In the genomic region with DNA sequence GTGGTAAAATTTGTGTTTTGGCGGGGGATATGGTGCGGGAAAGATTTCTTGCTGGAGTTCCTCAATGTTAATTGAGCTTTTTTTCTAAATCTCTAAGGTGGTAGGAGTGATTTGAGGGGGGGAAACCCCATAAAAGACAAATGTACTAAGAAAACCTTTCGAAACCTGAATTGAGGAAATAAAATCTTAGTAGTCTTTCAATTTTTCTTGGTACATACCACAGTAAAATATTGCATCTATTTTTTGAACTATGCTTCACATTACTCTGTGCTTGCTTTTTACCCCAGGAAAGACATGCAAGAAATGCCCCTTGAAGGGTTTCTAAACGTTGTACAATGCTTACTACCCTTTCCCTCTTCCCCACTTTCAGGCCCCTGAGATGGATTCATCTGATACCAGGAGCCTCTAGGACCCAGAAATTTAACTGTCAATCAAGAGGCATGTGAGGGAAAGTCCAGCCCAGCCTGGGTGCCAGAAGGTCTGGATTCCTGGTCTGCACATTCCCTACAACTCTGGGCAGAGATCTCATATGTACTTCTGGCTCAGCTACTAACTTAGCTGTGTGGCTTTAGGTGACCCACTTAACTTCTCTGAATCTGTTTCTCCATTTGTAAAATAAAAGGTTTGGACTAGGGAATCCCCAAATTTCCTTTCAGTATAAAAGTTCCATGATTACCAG, we compare ENCODE assay signal across 8 cellular contexts. TPM values are rescaled to one million over a fixed set of nuclear protein-coding genes. Genes with fewer than 3 reads are reported as not detected.
DNase-seq lines count a peak whose midpoint lies in the region; ATAC-seq, FAIRE-seq and TF ChIP-seq lines count a peak whose summit lies in the region.

No MANE protein-coding gene starts in this region.

- no peaks in the 10 kb centered on the region for H3K36me3 Mint-ChIP-seq in neural progenitor cell

- peak overlapping the region; percentile 64 for H3K27ac Mint-ChIP-seq in neural progenitor cell

- H3K27me3 ChIP-seq in ascending aorta (no peaks in the 10 kb centered on the region), neural progenitor cell (no peaks in the 10 kb centered on the region)

- TF ChIP-seq CTCF in ascending aorta (IDR thresholded peaks at IDR 0.05) (no peak), neural progenitor cell (IDR thresholded peaks at IDR 0.05) (no peak)

- no peaks in the 10 kb centered on the region for H3K9me3 ChIP-seq in ascending aorta
- no peaks in the 10 kb centered on the region for H3K9me3 ChIP-seq in neural progenitor cell (ENCODE audit: low read depth)

- H3K27me3 Mint-ChIP-seq in neural progenitor cell (ENCODE audit: insufficient read depth, low read depth), result peaks cover 2% of the 10 kb centered on the region

- H2AFZ ChIP-seq in neural progenitor cell (replicated peaks), result peak overlapping the region; percentile 8

- H3F3A ChIP-seq in neural progenitor cell (ENCODE audit: low read depth), result peaks cover 6% of the 10 kb centered on the region

- H3K79me2 ChIP-seq in neural progenitor cell (ENCODE audit: low read depth), result no peaks in the 10 kb centered on the region

- H3K4me2 ChIP-seq in neural progenitor cell, result peak overlapping the region; percentile 22

- H3K9ac ChIP-seq in neural progenitor cell, result no peak overlapping the region

- peaks cover 51% of the 10 kb centered on the region for H3K4me1 Mint-ChIP-seq in neural progenitor cell

- H3K4me3 ChIP-seq in ascending aorta (no peak overlapping the region), neural progenitor cell (no peak overlapping the region)

- H4K20me1 ChIP-seq in neural progenitor cell (ENCODE audit: low read depth), result no peaks in the 10 kb centered on the region

- FAIRE-seq in HTR-8/SVneo (lab: Jason Lieb, UNC), result no peak

- H3K9me3 Mint-ChIP-seq in neural progenitor cell, result no peaks in the 10 kb centered on the region

- H3K36me3 ChIP-seq in ascending aorta (no peaks in the 10 kb centered on the region), neural progenitor cell (no peaks in the 10 kb centered on the region)

- no peak overlapping the region for H3K4me3 Mint-ChIP-seq in neural progenitor cell

- DNase-seq in EL (peak; percentile 17), ascending aorta (ENCODE audit: low spot score in 2 of 2) (no peak), neural progenitor cell (ENCODE audit: low spot score) (no peak), NCI-H1930 (lab: John Stamatoyannopoulos, UW) (no peak), inferior parietal cortex (ENCODE audit: extremely low spot score) (no peak), HTR-8/SVneo (ENCODE audit: insufficient read length, low spot score) (no peak)
- DNase-seq in activated CD4-positive, alpha-beta T cell treated with anti-CD3 and anti-CD28 coated beads, Interleukin-2, amount 50 U/mL, for 4 hours, result no peak

- intact Hi-C loops in ascending aorta (cut with DNase I), result loop anchor here (2.0 kb wide), 1 partner anchor 31 kb away; no protein-coding TSS in a partner anchor

- H3K27ac ChIP-seq in ascending aorta (peak overlapping the region; percentile 75 to 79), neural progenitor cell (no peak overlapping the region)

- ATAC-seq in HG02938 (IDR thresholded peaks at IDR 0.05; ENCODE audit: unreplicated experiment), result peak; percentile 37

- H3K4me1 ChIP-seq in ascending aorta (peaks cover 18 to 45% of the 10 kb centered on the region in 2 donors), neural progenitor cell (peaks cover 39% of the 10 kb centered on the region)

RNA-seq across cellular contexts. Expression of gene PDCD4, which starts 5.8 kb away (rescaled TPM):
- total RNA-seq in ascending aorta, result 10.3 TPM
- total RNA-seq in neural progenitor cell (ENCODE audit: low replicate concordance), result 57.7 and 106 TPM in 2 replicates

RNA-seq across cellular contexts. Expression of gene BBIP1, which starts 53.0 kb away (rescaled TPM):
- total RNA-seq in ascending aorta, result 1.5 TPM
- 27.8 and 58.4 TPM in 2 replicates for total RNA-seq in neural progenitor cell (ENCODE audit: low replicate concordance)

RNA-seq across cellular contexts. Expression of gene SHOC2, which starts 53.5 kb away (rescaled TPM):
- total RNA-seq in ascending aorta, result 49.6 TPM
- total RNA-seq in neural progenitor cell (ENCODE audit: low replicate concordance), result 42.1 and 54.9 TPM in 2 replicates

Comparison
In these comparisons a context has a peak if more than half of its experiments do, and no peak if none do; other contexts are left out.
1. RNA of gene BBIP1, which starts 53.0 kb away (total RNA-seq): 27.8 to 58.4 TPM in neural progenitor cell; 1.5 TPM in ascending aorta (single experiment); every median in the first group is over 10 times any median in the second.